23 cellular contexts compared by ENCODE assay signal in the genomic region with DNA sequence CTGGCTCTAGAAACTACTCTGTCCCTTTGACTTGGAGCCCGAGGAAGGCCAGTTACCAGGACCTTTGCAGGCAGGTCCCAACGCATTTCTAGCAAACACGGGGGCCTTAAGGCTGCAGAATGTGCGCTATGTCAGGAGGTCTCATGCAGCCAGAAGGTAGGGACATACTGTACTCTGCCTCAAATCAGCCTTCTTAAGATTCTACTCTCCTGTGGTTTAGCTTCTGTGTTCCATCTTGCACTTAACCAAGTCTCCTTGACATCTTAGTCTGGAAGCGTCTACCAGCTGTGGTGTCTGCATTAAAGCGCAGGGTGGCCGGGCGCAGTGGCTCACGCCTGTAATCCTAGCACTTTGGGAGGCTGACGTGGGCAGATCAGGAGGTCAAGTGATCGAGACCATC.
DNase-seq lines count a peak whose midpoint lies in the region; TF ChIP-seq lines count a peak whose summit lies in the region.
"Had no signal": no experiment of that assay in that cellular context is flagged by ENCODE, and none has a peak within 500 bp of the region (broad histone marks: within the 10 kb centered on the region; RNA-seq: fewer than 3 reads in every experiment).

No MANE protein-coding gene starts in this region.

- no peaks in the 10 kb centered on the region for H3K4me1 ChIP-seq in uterus
- H3K4me1 ChIP-seq: colonic mucosa had no signal

- TF ChIP-seq CTCF in fibroblast of villous mesenchyme (IDR thresholded peaks at IDR 0.05; ENCODE audit: insufficient read depth, low read depth, low read length) (no peak), uterus (IDR thresholded peaks at IDR 0.05) (no peak)

- no peaks in the 10 kb centered on the region for H3K27me3 ChIP-seq in uterus
- H3K27me3 ChIP-seq: colonic mucosa, gastroesophageal sphincter, hepatocyte had no signal

- no peaks in the 10 kb centered on the region for H3K9me3 ChIP-seq in uterus
- H3K9me3 ChIP-seq: colonic mucosa, gastroesophageal sphincter had no signal

- no peaks in the 10 kb centered on the region for H3K36me3 ChIP-seq in uterus
- H3K36me3 ChIP-seq: colonic mucosa had no signal

- no peak overlapping the region for H3K27ac ChIP-seq in uterus
- H3K27ac ChIP-seq: 22Rv1, colonic mucosa, hepatocyte, HL-60 had no signal

- H3K4me3 ChIP-seq in fibroblast of villous mesenchyme (ENCODE audit: low read depth, low read length) = no peak overlapping the region
- H3K4me3 ChIP-seq in skeletal muscle cell (ENCODE audit: low read depth, low read length) = no peak overlapping the region
- H3K4me3 ChIP-seq in uterus = no peak overlapping the region
- H3K4me3 ChIP-seq: colonic mucosa, gastroesophageal sphincter, GM12878, hepatocyte had no signal

- no peak for TF ChIP-seq POLR2A in uterus (IDR thresholded peaks at IDR 0.05)

- intact Hi-C loops in uterus (cut with DNase I; ENCODE audit: low total_unique reads) = no loop called here

- peak; percentile 18 for DNase-seq in DMS 273 (lab: John Stamatoyannopoulos, UW; ENCODE audit: unreplicated experiment)
- no peak for DNase-seq in DMS 273 treated with DMSO at 0.1 percent for 48 hours (lab: John Stamatoyannopoulos, UW)
- DNase-seq in amniotic epithelial cell (ENCODE audit: low read depth) = peak; percentile 88
- DNase-seq in fibroblast of villous mesenchyme (ENCODE audit: low read depth) = peak; percentile 73
- peak; percentile 49 for DNase-seq in skeletal muscle cell (ENCODE audit: low read depth)
- no peak for DNase-seq in activated naive CD4-positive, alpha-beta T cell treated with Interleukin-2 at 50 U/mL for 16 hours
- DNase-seq in dedifferentiated amniotic fluid mesenchymal stem cell (ENCODE audit: extremely low spot score) = no peak
- no peak for DNase-seq in uterus
- DNase-seq: activated T-cell treated with anti-CD3 and anti-CD28 coated beads, Interleukin-2, amount 50 U/mL, for 24 hours; colonic mucosa; effector memory CD8-positive, alpha-beta T cell; EL; NCI-H1694; NCI-H510A treated with DMSO at 0.1 percent for 48 hours; SIG-M5; stimulated activated CD4-positive, alpha-beta T cell treated with anti-CD3 and anti-CD28 coated beads, Interleukin-12 subunit alpha, Interleukin-12 subunit beta, amount 100 ng/mL, for 4 hours; stimulated activated CD4-positive, alpha-beta T cell treated with anti-CD3 and anti-CD28 coated beads, Interleukin-4, amount 100 ng/mL, for 1 hour; substantia nigra had no signal

Comparison
In these comparisons a context has a peak if more than half of its experiments do, and no peak if none do; other contexts are left out.
1. DNase-seq: peak in DMS 273 (single experiment), amniotic epithelial cell (single experiment), fibroblast of villous mesenchyme (single experiment) and skeletal muscle cell (single experiment); none in DMS 273 treated with DMSO at 0.1 percent for 48 hours (single experiment), activated naive CD4-positive, alpha-beta T cell treated with Interleukin-2 at 50 U/mL for 16 hours (single experiment), dedifferentiated amniotic fluid mesenchymal stem cell (single experiment) and uterus (0 of 2).